8 cellular contexts compared by ENCODE assay signal in the genomic region with DNA sequence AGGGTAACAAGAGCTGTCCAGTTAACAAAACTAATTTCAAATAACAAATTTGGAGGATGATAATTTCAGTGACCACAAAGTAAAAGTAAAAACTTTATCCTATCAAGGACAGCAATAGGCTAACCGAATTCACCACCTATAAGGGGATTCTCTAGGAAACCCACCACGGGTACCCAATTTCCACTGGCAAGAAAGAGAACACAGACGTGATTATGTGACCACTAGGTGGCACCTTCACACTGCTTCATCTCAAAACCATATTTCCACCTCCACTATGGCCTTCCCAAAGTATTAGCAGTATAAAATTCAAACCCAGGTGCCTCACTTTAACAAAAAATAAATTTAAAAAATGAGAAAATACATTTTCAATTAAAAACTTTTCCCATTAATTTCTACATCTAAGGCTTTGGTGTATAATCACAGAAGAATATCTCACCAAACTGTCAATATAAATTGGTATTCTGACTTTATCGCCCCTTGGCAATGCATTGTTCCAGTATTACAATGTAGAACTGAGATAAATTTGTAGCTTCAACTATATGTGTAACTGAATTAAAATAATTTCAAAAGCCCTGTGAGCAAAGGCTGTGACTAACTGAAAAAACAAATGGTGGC.
DNase-seq lines count a peak whose midpoint lies in the region; ATAC-seq and TF ChIP-seq lines count a peak whose summit lies in the region.

No MANE protein-coding gene starts in this region.

- no peaks in the 10 kb centered on the region for H3K36me3 ChIP-seq in RWPE2 (ENCODE audit: low read depth)

- no peak overlapping the region for H3K4me3 ChIP-seq in Jurkat, Clone E6-1 (ENCODE audit: low read length)
- no peak overlapping the region for H3K4me3 ChIP-seq in RWPE2 (ENCODE audit: severe bottlenecking)
- no peak overlapping the region for H3K4me3 ChIP-seq in cardiac fibroblast (replicated peaks in 1 of 2; ENCODE audit: low read depth in 2 of 2, low read length in 2 of 2)

- no peaks in the 10 kb centered on the region for H3K27me3 ChIP-seq in RWPE2 (ENCODE audit: insufficient read depth, poor library complexity, severe bottlenecking)

- intact Hi-C loops in posterior vena cava (cut with DNase I): loop anchor here in 1 of 2 donors (10.0 kb wide), 1 partner anchor 59 kb away; no protein-coding TSS in a partner anchor

- H3K27ac ChIP-seq in RWPE2 (ENCODE audit: poor library complexity, severe bottlenecking): no peak overlapping the region

- peak; percentile 99 for TF ChIP-seq CTCF in RWPE2 (IDR thresholded peaks at IDR 0.05; ENCODE audit: poor library complexity, severe bottlenecking)
- TF ChIP-seq CTCF in cardiac fibroblast (IDR thresholded peaks at IDR 0.05; ENCODE audit: low read depth, low read length): peak; percentile 64

- H3K4me1 ChIP-seq in RWPE2 (ENCODE audit: insufficient read depth, poor library complexity, severe bottlenecking): no peaks in the 10 kb centered on the region

- DNase-seq in NCI-H524 (lab: John Stamatoyannopoulos, UW) (peak; percentile 37 to 69), NCI-H524 treated with DMSO at 0.1 percent for 48 hours (lab: John Stamatoyannopoulos, UW) (no peak), RWPE2 (ENCODE audit: low spot score) (no peak), cardiac fibroblast (ENCODE audit: low read depth in 2 of 2) (peak; percentile 75 to 77), kidney tubule cell (ENCODE audit: low spot score) (peak; percentile 57), stromal cell of bone marrow (ENCODE audit: low read depth) (peak; percentile 40), posterior vena cava (ENCODE audit: low spot score) (no peak)
- peak; percentile 61 for DNase-seq in Jurkat, Clone E6-1 (ENCODE audit: low read depth, low spot score)

- peak; percentile 81 for ATAC-seq in RWPE2 (ENCODE audit: low read depth)

- H3K9me3 ChIP-seq in RWPE2 (ENCODE audit: severe bottlenecking): no peaks in the 10 kb centered on the region

Comparison
In these comparisons a context has a peak if more than half of its experiments do, and no peak if none do; other contexts are left out.
1. DNase-seq: peak in NCI-H524 (2 of 2), Jurkat, Clone E6-1 (single experiment), cardiac fibroblast (2 of 2), kidney tubule cell (single experiment) and stromal cell of bone marrow (single experiment); none in NCI-H524 treated with DMSO at 0.1 percent for 48 hours (single experiment), RWPE2 (single experiment) and posterior vena cava (single experiment).